Comparison of ENCODE assay signal across 14 cellular contexts in genomic region chr14:54974773-54975414, GRCh38.
"Had no signal": no experiment of that assay in that cellular context is flagged by ENCODE, and none has a peak within 500 bp of the region (broad histone marks: within the 10 kb centered on the region; RNA-seq: fewer than 3 reads in every experiment).

No MANE protein-coding gene starts in this region.

- DNase-seq: activated CD4-positive, alpha-beta T cell treated with anti-CD3 and anti-CD28 coated beads, Interleukin-2, amount 50 U/mL, for 1 hour; activated naive CD4-positive, alpha-beta T cell treated with anti-CD3 and anti-CD28 coated beads, Interleukin-2, amount 10 ng/mL, durations not matched to agents 7 days and 5 days; endodermal cell; erythroblast; gastrocnemius medialis; heart right ventricle; left ventricle myocardium inferior; ovary; stimulated activated CD4-positive, alpha-beta T cell treated with anti-CD3 and anti-CD28 coated beads, Interleukin-2, amount 100 ng/mL, for 48 hours; thyroid gland had no signal

- H3K4me3 ChIP-seq: cardiac muscle cell, gastrocnemius medialis, heart right ventricle, left ventricle myocardium inferior, ovary, thyroid gland had no signal

- H3K27ac ChIP-seq: cardiac muscle cell, gastrocnemius medialis, heart right ventricle, left ventricle myocardium inferior, ovary, thyroid gland had no signal

- H3K4me3 Mint-ChIP-seq: activated naive CD4-positive, alpha-beta T cell treated with anti-CD3 and anti-CD28 coated beads, Interleukin-2, amount 10 ng/mL, durations not matched to agents 7 days and 5 days; endodermal cell; neural crest cell; stimulated activated memory B cell treated with anti-CD40 and anti-IgM and Interleukin-4, amounts not matched to agents 10 μg/mL and 1 μg/mL and 100 μg/mL, for 72 hours had no signal

- ATAC-seq: gastrocnemius medialis; heart right ventricle; stimulated activated memory B cell treated with anti-CD40 and anti-IgM and Interleukin-4, amounts not matched to agents 10 μg/mL and 1 μg/mL and 100 μg/mL, for 72 hours had no signal

- H3K27ac Mint-ChIP-seq: activated naive CD4-positive, alpha-beta T cell treated with anti-CD3 and anti-CD28 coated beads, Interleukin-2, amount 10 ng/mL, durations not matched to agents 7 days and 5 days; activated T-helper 2 cell treated with anti-CD3 and anti-CD28 coated beads, Interferon-gamma antibody, Interleukin-2, Interleukin-4, amounts not matched to agents 10 μg/mL and 5 μg/mL and 100 μg/mL, durations not matched to agents 14 hours and 24 hours and 36 hours; endodermal cell; stimulated activated memory B cell treated with anti-CD40 and anti-IgM and Interleukin-4, amounts not matched to agents 10 μg/mL and 1 μg/mL and 100 μg/mL, for 72 hours had no signal

- H3K36me3 ChIP-seq: cardiac muscle cell, gastrocnemius medialis, heart right ventricle, left ventricle myocardium inferior, ovary, thyroid gland had no signal

- H3K4me1 ChIP-seq: gastrocnemius medialis, left ventricle myocardium inferior, thyroid gland had no signal

- H3K4me1 Mint-ChIP-seq: endodermal cell, neural crest cell had no signal

- H3K9me3 ChIP-seq: gastrocnemius medialis, heart right ventricle, left ventricle myocardium inferior, ovary, thyroid gland had no signal

- H3K9me3 Mint-ChIP-seq: activated naive CD4-positive, alpha-beta T cell treated with anti-CD3 and anti-CD28 coated beads, Interleukin-2, amount 10 ng/mL, durations not matched to agents 7 days and 5 days; activated T-helper 2 cell treated with anti-CD3 and anti-CD28 coated beads, Interferon-gamma antibody, Interleukin-2, Interleukin-4, amounts not matched to agents 10 μg/mL and 5 μg/mL and 100 μg/mL, durations not matched to agents 14 hours and 24 hours and 36 hours; neural crest cell; stimulated activated memory B cell treated with anti-CD40 and anti-IgM and Interleukin-4, amounts not matched to agents 10 μg/mL and 1 μg/mL and 100 μg/mL, for 72 hours had no signal

- H3K27me3 Mint-ChIP-seq: activated naive CD4-positive, alpha-beta T cell treated with anti-CD3 and anti-CD28 coated beads, Interleukin-2, amount 10 ng/mL, durations not matched to agents 7 days and 5 days; stimulated activated memory B cell treated with anti-CD40 and anti-IgM and Interleukin-4, amounts not matched to agents 10 μg/mL and 1 μg/mL and 100 μg/mL, for 72 hours had no signal
